Comparison of ENCODE assay signal across 1 cellular context in the genomic region with DNA sequence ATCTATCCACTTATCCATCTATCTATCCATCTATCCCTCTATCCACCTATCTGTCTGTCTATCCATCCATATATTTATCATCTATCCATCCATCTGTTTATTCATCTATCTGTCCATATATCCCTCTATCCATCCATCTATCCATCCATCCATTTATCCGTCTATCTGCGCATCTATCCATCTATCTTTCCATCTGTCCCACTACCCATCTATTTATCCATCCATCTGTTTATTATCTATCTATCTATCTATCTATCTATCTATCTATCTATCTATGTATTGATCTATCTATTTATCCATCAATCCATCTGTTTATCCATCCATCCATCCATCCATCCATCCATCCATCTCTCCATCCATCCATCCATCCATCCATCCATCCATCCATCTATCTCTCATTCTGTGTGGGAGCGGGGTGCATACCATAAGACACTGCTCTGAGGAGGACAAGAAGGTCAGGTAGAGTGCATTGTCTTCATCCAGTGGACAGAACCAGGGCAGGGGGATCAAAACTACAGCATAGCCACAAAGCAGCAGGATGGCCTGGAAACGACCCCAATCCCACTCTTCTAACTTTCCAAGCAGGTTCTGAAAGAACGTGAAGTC.
TF ChIP-seq lines count a peak whose summit lies in the region.

No MANE protein-coding gene starts in this region.

TF ChIP-seq in HEK293, 187 proteins besides CTCF, POLR2A, EP300 and RAD21 (continued from another document):
- TF ChIP-seq ZNF274 (IDR thresholded peaks at IDR 0.05; ENCODE audit: low read length) = no peak
- no peak for TF ChIP-seq ZNF274 (tag by site-specific recombination; IDR thresholded peaks at IDR 0.05; ENCODE audit: borderline replicate concordance)
- TF ChIP-seq ZNF155 (tag by site-specific recombination; IDR thresholded peaks at IDR 0.05) = no peak
- no peak for TF ChIP-seq ZNF792 (tag by site-specific recombination; IDR thresholded peaks at IDR 0.05)
- TF ChIP-seq, protein P1, sequence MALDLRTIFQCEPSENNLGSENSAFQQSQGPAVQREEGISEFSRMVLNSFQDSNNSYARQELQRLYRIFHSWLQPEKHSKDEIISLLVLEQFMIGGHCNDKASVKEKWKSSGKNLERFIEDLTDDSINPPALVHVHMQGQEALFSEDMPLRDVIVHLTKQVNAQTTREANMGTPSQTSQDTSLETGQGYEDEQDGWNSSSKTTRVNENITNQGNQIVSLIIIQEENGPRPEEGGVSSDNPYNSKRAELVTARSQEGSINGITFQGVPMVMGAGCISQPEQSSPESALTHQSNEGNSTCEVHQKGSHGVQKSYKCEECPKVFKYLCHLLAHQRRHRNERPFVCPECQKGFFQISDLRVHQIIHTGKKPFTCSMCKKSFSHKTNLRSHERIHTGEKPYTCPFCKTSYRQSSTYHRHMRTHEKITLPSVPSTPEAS (tag by site-specific recombination; IDR thresholded peaks at IDR 0.05) = no peak
- TF ChIP-seq ZNF677 (tag by site-specific recombination; IDR thresholded peaks at IDR 0.05) = no peak
- TF ChIP-seq ZNF48 (tag by site-specific recombination; IDR thresholded peaks at IDR 0.05) = no peak
- TF ChIP-seq ZNF610 (tag by site-specific recombination; IDR thresholded peaks at IDR 0.05; ENCODE audit: borderline replicate concordance) = no peak
- TF ChIP-seq BCL11A (tag by site-specific recombination; IDR thresholded peaks at IDR 0.05; ENCODE audit: low read depth) = no peak
